ENCODE assay signal across 2 cellular contexts in genomic region chr7:12746211-12746610, GRCh38.
A peak's percentile ranks its signal among the peaks of the same experiment; 100 is the strongest.
TF ChIP-seq lines count a peak whose summit lies in the region.

No MANE protein-coding gene starts in this region.

TF ChIP-seq in K562, 482 proteins besides CTCF, POLR2A, EP300 and RAD21 (continued from another document and continues in another):
- TF ChIP-seq, protein P1, sequence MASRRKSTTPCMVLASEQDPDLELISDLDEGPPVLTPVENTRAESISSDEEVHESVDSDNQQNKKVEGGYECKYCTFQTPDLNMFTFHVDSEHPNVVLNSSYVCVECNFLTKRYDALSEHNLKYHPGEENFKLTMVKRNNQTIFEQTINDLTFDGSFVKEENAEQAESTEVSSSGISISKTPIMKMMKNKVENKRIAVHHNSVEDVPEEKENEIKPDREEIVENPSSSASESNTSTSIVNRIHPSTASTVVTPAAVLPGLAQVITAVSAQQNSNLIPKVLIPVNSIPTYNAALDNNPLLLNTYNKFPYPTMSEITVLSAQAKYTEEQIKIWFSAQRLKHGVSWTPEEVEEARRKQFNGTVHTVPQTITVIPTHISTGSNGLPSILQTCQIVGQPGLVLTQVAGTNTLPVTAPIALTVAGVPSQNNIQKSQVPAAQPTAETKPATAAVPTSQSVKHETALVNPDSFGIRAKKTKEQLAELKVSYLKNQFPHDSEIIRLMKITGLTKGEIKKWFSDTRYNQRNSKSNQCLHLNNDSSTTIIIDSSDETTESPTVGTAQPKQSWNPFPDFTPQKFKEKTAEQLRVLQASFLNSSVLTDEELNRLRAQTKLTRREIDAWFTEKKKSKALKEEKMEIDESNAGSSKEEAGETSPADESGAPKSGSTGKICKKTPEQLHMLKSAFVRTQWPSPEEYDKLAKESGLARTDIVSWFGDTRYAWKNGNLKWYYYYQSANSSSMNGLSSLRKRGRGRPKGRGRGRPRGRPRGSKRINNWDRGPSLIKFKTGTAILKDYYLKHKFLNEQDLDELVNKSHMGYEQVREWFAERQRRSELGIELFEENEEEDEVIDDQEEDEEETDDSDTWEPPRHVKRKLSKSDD (conservative IDR thresholded peaks at IDR 0.05; ENCODE audit: low read length), result no peak
- TF ChIP-seq MXI1 (IDR thresholded peaks at IDR 0.05; ENCODE audit: low read depth, low read length), result no peak
- no peak for TF ChIP-seq ZC3H8 (IDR thresholded peaks at IDR 0.05)
- no peak for TF ChIP-seq ZNF311 (CRISPR knock-in tag; IDR thresholded peaks at IDR 0.05)
- no peak for TF ChIP-seq HDAC2 (IDR thresholded peaks at IDR 0.05)
- TF ChIP-seq ELK3 (CRISPR knock-in tag; IDR thresholded peaks at IDR 0.05), result no peak
- TF ChIP-seq SRSF1 (IDR thresholded peaks at IDR 0.05; ENCODE audit: low read depth, low read length), result no peak
- no peak for TF ChIP-seq STAT5B (CRISPR knock-in tag; IDR thresholded peaks at IDR 0.05)
- no peak for TF ChIP-seq ASH1L (IDR thresholded peaks at IDR 0.05; ENCODE audit: borderline replicate concordance, low read depth, partially characterized antibody)
- TF ChIP-seq NR2C2 (CRISPR knock-in tag; IDR thresholded peaks at IDR 0.05), result no peak
- TF ChIP-seq NR2C2 (tag; IDR thresholded peaks at IDR 0.05), result no peak
- no peak for TF ChIP-seq SAP30 (IDR thresholded peaks at IDR 0.05; ENCODE audit: borderline replicate concordance, insufficient read depth, low read depth, low read length, poor library complexity, severe bottlenecking)
- no peak for TF ChIP-seq TAF7 (tag; IDR thresholded peaks at IDR 0.05)
- no peak for TF ChIP-seq HMGXB4 (CRISPR knock-in tag; IDR thresholded peaks at IDR 0.05)
- TF ChIP-seq NFE2 (IDR thresholded peaks at IDR 0.05; ENCODE audit: low read depth), result no peak
- no peak for TF ChIP-seq RBM39 (optimal IDR thresholded peaks at IDR 0.05; ENCODE audit: low read depth, low read length)

TF ChIP-seq in endothelial cell of umbilical vein, 7 proteins besides CTCF, POLR2A, EP300 and RAD21:
- no peak for TF ChIP-seq MYC (IDR thresholded peaks at IDR 0.05; ENCODE audit: low read depth, low read length)
- no peak for TF ChIP-seq POLR2AphosphoS5 (IDR thresholded peaks at IDR 0.05; ENCODE audit: insufficient read depth, low read depth, low read length)
- peak; percentile 44 for TF ChIP-seq FOS (IDR thresholded peaks at IDR 0.05; ENCODE audit: borderline replicate concordance, insufficient read depth, low read length)
- no peak for TF ChIP-seq GATA2 (IDR thresholded peaks at IDR 0.05; ENCODE audit: insufficient read depth, insufficient read length, low read depth, low read length)
- TF ChIP-seq, protein P2, sequence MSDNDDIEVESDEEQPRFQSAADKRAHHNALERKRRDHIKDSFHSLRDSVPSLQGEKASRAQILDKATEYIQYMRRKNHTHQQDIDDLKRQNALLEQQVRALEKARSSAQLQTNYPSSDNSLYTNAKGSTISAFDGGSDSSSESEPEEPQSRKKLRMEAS (IDR thresholded peaks at IDR 0.05; ENCODE audit: insufficient read depth, insufficient read length), result no peak
- no peak for TF ChIP-seq EZH2 (IDR thresholded peaks at IDR 0.05; ENCODE audit: borderline replicate concordance, low read depth, low read length, severe bottlenecking)
- peak; percentile 38 for TF ChIP-seq JUN (IDR thresholded peaks at IDR 0.05; ENCODE audit: borderline replicate concordance, insufficient read depth, insufficient read length, low read depth)
